Comparison of ENCODE assay signal across 1 cellular context in genomic region chr6:85449818-85450577, GRCh38.
A peak's percentile ranks its signal among the peaks of the same experiment; 100 is the strongest.
TF ChIP-seq lines count a peak whose summit lies in the region.

NT5E (plus strand) TSS chr6:85450083; CDS start chr6:85450140, 57 bp downstream.

TF ChIP-seq in H1, 55 proteins besides CTCF, POLR2A, EP300 and RAD21 (continued from another document):
- TF ChIP-seq HDAC6 (IDR thresholded peaks at IDR 0.05; ENCODE audit: low read depth, low read length) (no peak), CBX5 (IDR thresholded peaks at IDR 0.05; ENCODE audit: low read depth, low read length) (no peak), RFX5 (IDR thresholded peaks at IDR 0.05; ENCODE audit: borderline replicate concordance, low read depth, low read length) (no peak), TCF12 (IDR thresholded peaks at IDR 0.05; ENCODE audit: low read depth, low read length) (no peak), GTF2F1 (IDR thresholded peaks at IDR 0.05; ENCODE audit: borderline replicate concordance, low read depth, low read length) (no peak), CHD1 (IDR thresholded peaks at IDR 0.05; ENCODE audit: low read depth, low read length) (no peak), CHD2 (IDR thresholded peaks at IDR 0.05; ENCODE audit: low read length) (no peak), CBX8 (IDR thresholded peaks at IDR 0.05; ENCODE audit: borderline replicate concordance, low read depth, low read length) (no peak), CHD7 (IDR thresholded peaks at IDR 0.05; ENCODE audit: insufficient replicate concordance, low read length) (no peak), KDM4A (IDR thresholded peaks at IDR 0.05; ENCODE audit: low read depth, low read length, severe bottlenecking) (peak; percentile 99), JUND (IDR thresholded peaks at IDR 0.05; ENCODE audit: low read length) (no peak), BRCA1 (IDR thresholded peaks at IDR 0.05; ENCODE audit: low read depth, low read length) (no peak), MAX (IDR thresholded peaks at IDR 0.05) (peak; percentile 70), TAF7 (optimal IDR thresholded peaks at IDR 0.05; ENCODE audit: borderline replicate concordance, low read depth, low read length) (peak; percentile 63), RXRA (IDR thresholded peaks at IDR 0.05; ENCODE audit: insufficient read depth, low read depth, low read length) (no peak), TEAD4 (IDR thresholded peaks at IDR 0.05; ENCODE audit: low read depth, low read length) (no peak), TAF1 (IDR thresholded peaks at IDR 0.05; ENCODE audit: low read depth, low read length) (peak; percentile 49; the same call in 1 of the 2 replicates), CEBPB (IDR thresholded peaks at IDR 0.05; ENCODE audit: low read depth, low read length) (no peak), ASH2L (IDR thresholded peaks at IDR 0.05; ENCODE audit: low read length) (peak; percentile 60), SP1 (IDR thresholded peaks at IDR 0.05; ENCODE audit: low read depth, low read length) (no peak), GABPA (IDR thresholded peaks at IDR 0.05; ENCODE audit: borderline replicate concordance, insufficient read depth, low read length) (no peak), TBP (IDR thresholded peaks at IDR 0.05; ENCODE audit: low read depth, low read length) (no peak; the same call in 1 of the 2 replicates), PHF8 (conservative IDR thresholded peaks at IDR 0.05; ENCODE audit: low read depth, low read length) (no peak; the same call in 1 of the 2 replicates), USF2 (IDR thresholded peaks at IDR 0.05; ENCODE audit: low read length) (no peak), POU5F1 (IDR thresholded peaks at IDR 0.05; ENCODE audit: low read depth, low read length) (no peak), JUN (IDR thresholded peaks at IDR 0.05; ENCODE audit: low read depth, low read length) (no peak), SIX5 (IDR thresholded peaks at IDR 0.05; ENCODE audit: low read depth, low read length) (no peak), BACH1 (IDR thresholded peaks at IDR 0.05; ENCODE audit: low read length) (no peak), SIN3A (conservative IDR thresholded peaks at IDR 0.05 in 1 of 2, IDR thresholded peaks at IDR 0.05 in 1 of 2; ENCODE audit: low read depth in 1 of 2, low read length in 2 of 2) (0 out of 4 replicates have a peak, but pooled peaks of 1 of the 2 experiments have one; percentile 19), SAP30 (IDR thresholded peaks at IDR 0.05; ENCODE audit: insufficient read depth, insufficient replicate concordance, low read length) (peak; percentile 66), SUZ12 (IDR thresholded peaks at IDR 0.05; ENCODE audit: low read length) (peak; percentile 55), EGR1 (IDR thresholded peaks at IDR 0.05; ENCODE audit: borderline replicate concordance, low read depth, low read length) (no peak), KDM1A (IDR thresholded peaks at IDR 0.05; ENCODE audit: borderline replicate concordance, low read length) (no peak), NANOG (IDR thresholded peaks at IDR 0.05; ENCODE audit: insufficient read depth, low read depth, low read length, poor library complexity, severe bottlenecking) (no peak), E2F6 (IDR thresholded peaks at IDR 0.05) (peak; percentile 72), RNF2 (IDR thresholded peaks at IDR 0.05; ENCODE audit: borderline replicate concordance, low read depth, low read length, missing control alignments, poor library complexity, severe bottlenecking) (peak; percentile 21), ATF3 (IDR thresholded peaks at IDR 0.05; ENCODE audit: insufficient read depth, low read depth, low read length) (no peak), EZH2 (IDR thresholded peaks at IDR 0.05; ENCODE audit: low read depth, low read length, severe bottlenecking) (peak; percentile 67), SIRT6 (IDR thresholded peaks at IDR 0.05; ENCODE audit: low read length) (no peak), MAFK (IDR thresholded peaks at IDR 0.05; ENCODE audit: low read depth, low read length) (no peak), NRF1 (IDR thresholded peaks at IDR 0.05; ENCODE audit: low read depth, low read length) (no peak), POLR2AphosphoS5 (IDR thresholded peaks at IDR 0.05; ENCODE audit: low read depth, low read length) (peak; percentile 57), YY1 (IDR thresholded peaks at IDR 0.05; ENCODE audit: low read depth, low read length) (peak; percentile 5; the same call in 1 of the 2 replicates), ATF2 (IDR thresholded peaks at IDR 0.05; ENCODE audit: low read length) (no peak), KDM5A (IDR thresholded peaks at IDR 0.05; ENCODE audit: low read length) (no peak)
